9 cellular contexts compared by ENCODE assay signal in genomic region chr2:158458617-158458920, GRCh38. TPM values are rescaled to one million over a fixed set of nuclear protein-coding genes. Genes with fewer than 3 reads are reported as not detected.
DNase-seq lines count a peak whose midpoint lies in the region; ATAC-seq and TF ChIP-seq lines count a peak whose summit lies in the region.
"Had no signal": no experiment of that assay in that cellular context is flagged by ENCODE, and none has a peak within 500 bp of the region (broad histone marks: within the 10 kb centered on the region; RNA-seq: fewer than 3 reads in every experiment).

No MANE protein-coding gene starts in this region.

- no peak for TF ChIP-seq POLR2A in NB4 (IDR thresholded peaks at IDR 0.05; ENCODE audit: extremely low read depth, insufficient read length)

- H3K9me3 ChIP-seq in BLaER1 treated with 17β-estradiol and CSF1 and Interleukin-3, amounts not matched to agents 10 nM and 100 nM (replicated peaks in 1 of 11), result no peaks in the 10 kb centered on the region
- no peaks in the 10 kb centered on the region for H3K9me3 ChIP-seq in mucosa of descending colon

- H3K4me3 Mint-ChIP-seq in naive thymus-derived CD8-positive, alpha-beta T cell, result peak overlapping the region; percentile 90 to 98 (median 95)

- POLR2A ChIA-PET in naive thymus-derived CD8-positive, alpha-beta T cell (lab: Charles Lee), result no interaction called here

- TF ChIP-seq CTCF in NB4 (IDR thresholded peaks at IDR 0.05; ENCODE audit: low read depth, low read length) (no peak), coronary artery (IDR thresholded peaks at IDR 0.05) (no peak), mucosa of descending colon (IDR thresholded peaks at IDR 0.05) (no peak)

- H3K9me3 Mint-ChIP-seq in naive thymus-derived CD8-positive, alpha-beta T cell, result no peaks in the 10 kb centered on the region

- intact Hi-C loops in sciatic nerve (cut with DNase I) (no loop called here), mucosa of descending colon (cut with DNase I, micrococcal nuclease) (loop anchor here in 1 of 2 donors (10.0 kb wide), 1 partner anchor 286 kb away; no protein-coding TSS in a partner anchor)

- DNase-seq in NB4 (ENCODE audit: low read depth) (no peak), coronary artery (ENCODE audit: low spot score) (no peak), KG1 (lab: John Stamatoyannopoulos, UW) (no peak), sciatic nerve (ENCODE audit: low spot score) (no peak), mucosa of descending colon (no peak)
- no peak for DNase-seq in naive thymus-derived CD8-positive, alpha-beta T cell

- H4K20me1 ChIP-seq in BLaER1 treated with 17β-estradiol and CSF1 and Interleukin-3, amounts not matched to agents 10 nM and 100 nM, result peaks cover 11 to 51% (median 35%) of the 10 kb centered on the region in 11 experiments; a peak in 20 of 22 replicates

- H3K4me1 ChIP-seq in BLaER1 treated with 17β-estradiol and CSF1 and Interleukin-3, amounts not matched to agents 10 nM and 100 nM, result peaks cover 13 to 25% (median 22%) of the 10 kb centered on the region in 10 experiments
- peaks cover 12% of the 10 kb centered on the region for H3K4me1 ChIP-seq in mucosa of descending colon (ENCODE audit: low read depth)

- peak overlapping the region in 5 of 10 donors; percentile 42 to 93 (median 82) for H3K27ac Mint-ChIP-seq in naive thymus-derived CD8-positive, alpha-beta T cell

- ATAC-seq in naive thymus-derived CD8-positive, alpha-beta T cell, result no peak
- ATAC-seq in HG02610 (IDR thresholded peaks at IDR 0.05; ENCODE audit: unreplicated experiment), result no peak
- ATAC-seq in sciatic nerve, result no peak
- ATAC-seq in mucosa of descending colon, result no peak

- H3K4me1 Mint-ChIP-seq in naive thymus-derived CD8-positive, alpha-beta T cell, result peaks cover 11 to 26% (median 17%) of the 10 kb centered on the region in 4 donors

- no peak overlapping the region for H3K27ac ChIP-seq in BLaER1 treated with 17β-estradiol and CSF1 and Interleukin-3, amounts not matched to agents 10 nM and 100 nM
- H3K27ac ChIP-seq in coronary artery, result peak overlapping the region in 1 of 2 donors; percentile 91

- peaks cover 19 to 27% (median 22%) of the 10 kb centered on the region in 11 experiments for H3K27me3 ChIP-seq in BLaER1 treated with 17β-estradiol and CSF1 and Interleukin-3, amounts not matched to agents 10 nM and 100 nM

- peak overlapping the region in 10 of 11 experiments; percentile 79 to 88 (median 86); a peak in 15 of 22 replicates for H3K9ac ChIP-seq in BLaER1 treated with 17β-estradiol and CSF1 and Interleukin-3, amounts not matched to agents 10 nM and 100 nM

- H3K4me3 ChIP-seq in BLaER1 treated with 17β-estradiol and CSF1 and Interleukin-3, amounts not matched to agents 10 nM and 100 nM, result peak overlapping the region; percentile 74 to 92 (median 85)
- H3K4me3 ChIP-seq in NB4 (ENCODE audit: low read depth, low read length) (peak overlapping the region; percentile 74), coronary artery (peak overlapping the region; percentile 87), mucosa of descending colon (no peak overlapping the region)

- H3K4me2 ChIP-seq in BLaER1 treated with 17β-estradiol and CSF1 and Interleukin-3, amounts not matched to agents 10 nM and 100 nM, result peak overlapping the region; percentile 87 to 99 (median 95)

- no peaks in the 10 kb centered on the region for H3K36me3 ChIP-seq in BLaER1 treated with 17β-estradiol and CSF1 and Interleukin-3, amounts not matched to agents 10 nM and 100 nM
- H3K36me3 ChIP-seq in mucosa of descending colon (ENCODE audit: low read depth), result no peaks in the 10 kb centered on the region

- H3K36me3 Mint-ChIP-seq in naive thymus-derived CD8-positive, alpha-beta T cell, result no peaks in the 10 kb centered on the region

- peaks cover 0 to 9% (median 0%) of the 10 kb centered on the region in 5 donors for H3K27me3 Mint-ChIP-seq in naive thymus-derived CD8-positive, alpha-beta T cell

RNA-seq across cellular contexts. Expression of gene PKP4, which starts 1.8 kb away (rescaled TPM):
- 10 to 100 TPM; 24.2 to 25.7 TPM for total RNA-seq in naive thymus-derived CD8-positive, alpha-beta T cell
- 1 to 10 TPM in 2 of 3 donors, under 1 TPM in 1; 0.34 to 1.5 (median 1.2) TPM for polyA plus RNA-seq in naive thymus-derived CD8-positive, alpha-beta T cell
- total RNA-seq in sciatic nerve (117 TPM), mucosa of descending colon (10 to 100 TPM; 41.6 to 59.1 (median 51.1) TPM)

RNA-seq across cellular contexts. Expression of gene CCDC148, which starts 2.0 kb away (rescaled TPM):
- total RNA-seq in naive thymus-derived CD8-positive, alpha-beta T cell, result not detected
- not detected for polyA plus RNA-seq in naive thymus-derived CD8-positive, alpha-beta T cell
- total RNA-seq in sciatic nerve (2.9 TPM), mucosa of descending colon (under 1 TPM in 2 of 3 donors, not detected in 1; 0.20 to 0.38 TPM)
- total RNA-seq: pulmonary artery endothelial cell had no signal
